Comparison of ENCODE assay signal across 24 cellular contexts in the genomic region with DNA sequence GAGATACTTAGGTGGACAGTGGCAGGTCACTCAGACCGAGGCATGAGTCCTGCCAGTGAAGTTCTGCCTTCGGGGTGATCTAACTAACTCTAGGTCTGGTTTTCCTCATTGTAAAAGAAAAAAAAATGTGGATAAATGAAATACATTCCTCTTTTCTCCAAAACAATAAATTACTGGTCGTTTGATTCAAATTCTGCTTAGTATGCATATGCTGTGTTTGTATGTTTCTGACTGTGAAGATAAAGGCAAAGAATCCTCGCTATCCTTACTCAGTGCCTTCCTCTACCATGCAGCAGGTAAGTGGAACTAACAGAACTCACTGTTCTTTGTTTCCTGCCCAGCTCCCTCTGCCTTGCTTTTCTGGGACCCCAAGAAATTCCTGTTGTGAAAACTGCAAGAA.
"Had no signal": no experiment of that assay in that cellular context is flagged by ENCODE, and none has a peak within 500 bp of the region (broad histone marks: within the 10 kb centered on the region; RNA-seq: fewer than 3 reads in every experiment).

No MANE protein-coding gene starts in this region.

- H3K4me1 Mint-ChIP-seq: naive thymus-derived CD4-positive, alpha-beta T cell had no signal

- H3K36me3 Mint-ChIP-seq: memory B cell; naive thymus-derived CD4-positive, alpha-beta T cell had no signal

- H3K36me3 ChIP-seq: colonic mucosa, esophagus muscularis mucosa, gastroesophageal sphincter, heart right ventricle, left lung had no signal

- H3K27ac ChIP-seq: colonic mucosa, esophagus muscularis mucosa, foreskin keratinocyte, gastroesophageal sphincter, heart right ventricle, left lung had no signal

- H3K4me3 ChIP-seq: colonic mucosa, esophagus muscularis mucosa, gastroesophageal sphincter, heart right ventricle, left lung, lung had no signal

- H3K27ac Mint-ChIP-seq: dendritic cell treated with granulocyte-macrophage colony-stimulating factor and Interleukin-4, amounts not matched to agents 40 ng/mL and 50 ng/mL, for 4 days; memory B cell; naive thymus-derived CD4-positive, alpha-beta T cell had no signal

- FAIRE-seq: endothelial cell of umbilical vein, frontal cortex, islet of Langerhans, keratinocyte had no signal

- ATAC-seq: foreskin keratinocyte; gastroesophageal sphincter; heart right ventricle; left cardiac atrium; left lung; left ventricle myocardium superior; naive thymus-derived CD4-positive, alpha-beta T cell had no signal

- H3K4me1 ChIP-seq: colonic mucosa, esophagus muscularis mucosa, foreskin keratinocyte, gastroesophageal sphincter, heart right ventricle, left lung had no signal

- H3K27me3 ChIP-seq: colonic mucosa, esophagus muscularis mucosa, gastroesophageal sphincter, heart right ventricle, left lung had no signal

- DNase-seq: colonic mucosa; cortex of kidney; effector CD4-positive, alpha-beta T cell; effector memory CD4-positive, alpha-beta T cell; foreskin keratinocyte; head of caudate nucleus; heart right ventricle; hippocampal formation; left cardiac atrium; left lung; left ventricle myocardium superior; mammary epithelial cell; mesendoderm; midbrain; naive thymus-derived CD4-positive, alpha-beta T cell had no signal

- H3K9me3 ChIP-seq: colonic mucosa, esophagus muscularis mucosa, gastroesophageal sphincter, heart right ventricle, left lung had no signal

- H3K27me3 Mint-ChIP-seq: dendritic cell treated with granulocyte-macrophage colony-stimulating factor and Interleukin-4, amounts not matched to agents 40 ng/mL and 50 ng/mL, for 4 days; memory B cell had no signal

- H3K4me3 Mint-ChIP-seq: dendritic cell treated with granulocyte-macrophage colony-stimulating factor and Interleukin-4, amounts not matched to agents 40 ng/mL and 50 ng/mL, for 4 days; memory B cell; naive thymus-derived CD4-positive, alpha-beta T cell had no signal
